In genomic region chr20:22795455-22795854, GRCh38 we compare ENCODE assay signal across 16 cellular contexts.
DNase-seq lines count a peak whose midpoint lies in the region; ATAC-seq and TF ChIP-seq lines count a peak whose summit lies in the region.
"Had no signal": no experiment of that assay in that cellular context is flagged by ENCODE, and none has a peak within 500 bp of the region (broad histone marks: within the 10 kb centered on the region; RNA-seq: fewer than 3 reads in every experiment).

No MANE protein-coding gene starts in this region.

- ATAC-seq in heart left ventricle (peak in 1 of 4 donors; percentile 30), Right ventricle myocardium inferior (no peak), right lobe of liver (no peak), GM18873 (IDR thresholded peaks at IDR 0.05; ENCODE audit: low FRiP score, unreplicated experiment) (no peak)
- ATAC-seq: mucosa of descending colon had no signal

- H3K27ac ChIP-seq in heart left ventricle (peak overlapping the region; percentile 12 to 82 (median 52)), esophagus squamous epithelium (peak overlapping the region in 3 of 4 donors; percentile 53 to 61 (median 58)), right lobe of liver (no peak overlapping the region)
- H3K27ac ChIP-seq: prostate gland had no signal

- no peaks in the 10 kb centered on the region for H3K27me3 Mint-ChIP-seq in osteocyte (ENCODE audit: unreplicated experiment)
- no peaks in the 10 kb centered on the region for H3K27me3 Mint-ChIP-seq in T-helper 2 cell treated with Interferon-gamma antibody and Interleukin-4, amounts not matched to agents 5 μg/mL and 100 μg/mL, for 36 hours (ENCODE audit: low read depth)

- no peak for TF ChIP-seq POLR2A in heart left ventricle (IDR thresholded peaks at IDR 0.05)
- TF ChIP-seq POLR2A in esophagus squamous epithelium (IDR thresholded peaks at IDR 0.05) = no peak
- no peak for TF ChIP-seq POLR2A in right lobe of liver (IDR thresholded peaks at IDR 0.05)

- H3K4me3 ChIP-seq in heart left ventricle = no peak overlapping the region
- H3K4me3 ChIP-seq in esophagus squamous epithelium = no peak overlapping the region
- no peak overlapping the region for H3K4me3 ChIP-seq in right lobe of liver
- H3K4me3 ChIP-seq: mucosa of descending colon, prostate gland had no signal

- TF ChIP-seq CTCF in heart left ventricle (IDR thresholded peaks at IDR 0.05) (no peak), esophagus squamous epithelium (IDR thresholded peaks at IDR 0.05) (no peak), osteocyte (IDR thresholded peaks at IDR 0.05) (no peak), right lobe of liver (IDR thresholded peaks at IDR 0.05) (no peak)

- H3K4me3 Mint-ChIP-seq in osteocyte (ENCODE audit: unreplicated experiment) = peak overlapping the region; percentile 16
- H3K4me3 Mint-ChIP-seq in T-helper 2 cell treated with Interferon-gamma antibody and Interleukin-4, amounts not matched to agents 5 μg/mL and 100 μg/mL, for 36 hours = no peak overlapping the region

- peaks cover 72% of the 10 kb centered on the region for H3K4me1 Mint-ChIP-seq in osteocyte (ENCODE audit: unreplicated experiment)
- H3K4me1 Mint-ChIP-seq in T-helper 2 cell treated with Interferon-gamma antibody and Interleukin-4, amounts not matched to agents 5 μg/mL and 100 μg/mL, for 36 hours (ENCODE audit: low read depth) = no peaks in the 10 kb centered on the region

- H3K9me3 ChIP-seq in heart left ventricle = no peaks in the 10 kb centered on the region
- no peaks in the 10 kb centered on the region for H3K9me3 ChIP-seq in esophagus squamous epithelium
- H3K9me3 ChIP-seq in right lobe of liver = no peaks in the 10 kb centered on the region
- H3K9me3 ChIP-seq: mucosa of descending colon, prostate gland had no signal

- H3K4me1 ChIP-seq in heart left ventricle = peaks cover 0 to 61% (median 17%) of the 10 kb centered on the region in 12 donors
- peaks cover 0 to 29% (median 23%) of the 10 kb centered on the region in 3 donors for H3K4me1 ChIP-seq in esophagus squamous epithelium
- H3K4me1 ChIP-seq in right lobe of liver = no peaks in the 10 kb centered on the region
- H3K4me1 ChIP-seq: prostate gland had no signal

- peaks cover 3% of the 10 kb centered on the region for H3K36me3 Mint-ChIP-seq in osteocyte (ENCODE audit: unreplicated experiment)
- no peaks in the 10 kb centered on the region for H3K36me3 Mint-ChIP-seq in T-helper 2 cell treated with Interferon-gamma antibody and Interleukin-4, amounts not matched to agents 5 μg/mL and 100 μg/mL, for 36 hours (ENCODE audit: low read depth)

- H3K36me3 ChIP-seq in heart left ventricle (no peaks in the 10 kb centered on the region), esophagus squamous epithelium (no peaks in the 10 kb centered on the region), right lobe of liver (no peaks in the 10 kb centered on the region)
- H3K36me3 ChIP-seq: prostate gland had no signal

- WGBS in heart left ventricle, 4 donors = 43 to 49% (median 47%) methylated on average over 5 of the region's 5 CpGs
- 63 to 65% methylated on average over 5 of the region's 5 CpGs for WGBS in esophagus squamous epithelium, 2 donors
- WGBS in right lobe of liver (ENCODE audit: insufficient coverage, low coverage, low lambda C conversion rate, missing lambda C conversion rate) = 41% methylated on average over 5 of the region's 5 CpGs

- H3K27ac Mint-ChIP-seq in osteocyte (ENCODE audit: unreplicated experiment) = peak overlapping the region; percentile 95
- H3K27ac Mint-ChIP-seq in T-helper 2 cell treated with Interferon-gamma antibody and Interleukin-4, amounts not matched to agents 5 μg/mL and 100 μg/mL, for 36 hours = no peak overlapping the region

- DNase-seq in heart left ventricle = no peak
- no peak for DNase-seq in Right ventricle myocardium inferior (ENCODE audit: missing footprints)
- no peak for DNase-seq in esophagus squamous epithelium (lab: John Stamatoyannopoulos, UW)
- DNase-seq in osteocyte (ENCODE audit: extremely low spot score, unreplicated experiment) = no peak
- no peak for DNase-seq in T-helper 9 cell
- DNase-seq in T-helper 2 cell treated with Interferon-gamma antibody and Interleukin-4, amounts not matched to agents 5 μg/mL and 100 μg/mL, for 36 hours (ENCODE audit: low spot score) = no peak
- DNase-seq in right lobe of liver = no peak
- DNase-seq: activated CD4-positive, alpha-beta T cell treated with anti-CD3 and anti-CD28 coated beads, Interleukin-2, amount 50 U/mL, for 4 hours; anterior cingulate cortex; H7; NCI-H1436; NCI-H510A treated with DMSO at 0.1 percent for 48 hours; stimulated activated CD4-positive, alpha-beta T cell treated with anti-CD3 and anti-CD28 coated beads, Interleukin-4, amount 100 ng/mL, for 1 hour had no signal

- H3K27me3 ChIP-seq in heart left ventricle (peaks cover 0 to 4% (median 0%) of the 10 kb centered on the region in 9 donors), esophagus squamous epithelium (no peaks in the 10 kb centered on the region), right lobe of liver (no peaks in the 10 kb centered on the region)

- H3K9me3 Mint-ChIP-seq in osteocyte (ENCODE audit: unreplicated experiment) = peaks cover 2% of the 10 kb centered on the region
- H3K9me3 Mint-ChIP-seq in T-helper 2 cell treated with Interferon-gamma antibody and Interleukin-4, amounts not matched to agents 5 μg/mL and 100 μg/mL, for 36 hours = no peaks in the 10 kb centered on the region

- intact Hi-C loops in heart left ventricle (cut with DNase I) (no loop called here), Right ventricle myocardium inferior (cut with DNase I) (no loop called here), esophagus squamous epithelium (cut with DNase I) (no loop called here), right lobe of liver (cut with DNase I) (no loop called here)

Comparison
In these comparisons a context has a peak if more than half of its experiments do, and no peak if none do; other contexts are left out.
1. H3K27ac ChIP-seq: peak in heart left ventricle (12 of 12) and esophagus squamous epithelium (3 of 4); none in right lobe of liver (0 of 3).